8 cellular contexts compared by ENCODE assay signal in the genomic region with DNA sequence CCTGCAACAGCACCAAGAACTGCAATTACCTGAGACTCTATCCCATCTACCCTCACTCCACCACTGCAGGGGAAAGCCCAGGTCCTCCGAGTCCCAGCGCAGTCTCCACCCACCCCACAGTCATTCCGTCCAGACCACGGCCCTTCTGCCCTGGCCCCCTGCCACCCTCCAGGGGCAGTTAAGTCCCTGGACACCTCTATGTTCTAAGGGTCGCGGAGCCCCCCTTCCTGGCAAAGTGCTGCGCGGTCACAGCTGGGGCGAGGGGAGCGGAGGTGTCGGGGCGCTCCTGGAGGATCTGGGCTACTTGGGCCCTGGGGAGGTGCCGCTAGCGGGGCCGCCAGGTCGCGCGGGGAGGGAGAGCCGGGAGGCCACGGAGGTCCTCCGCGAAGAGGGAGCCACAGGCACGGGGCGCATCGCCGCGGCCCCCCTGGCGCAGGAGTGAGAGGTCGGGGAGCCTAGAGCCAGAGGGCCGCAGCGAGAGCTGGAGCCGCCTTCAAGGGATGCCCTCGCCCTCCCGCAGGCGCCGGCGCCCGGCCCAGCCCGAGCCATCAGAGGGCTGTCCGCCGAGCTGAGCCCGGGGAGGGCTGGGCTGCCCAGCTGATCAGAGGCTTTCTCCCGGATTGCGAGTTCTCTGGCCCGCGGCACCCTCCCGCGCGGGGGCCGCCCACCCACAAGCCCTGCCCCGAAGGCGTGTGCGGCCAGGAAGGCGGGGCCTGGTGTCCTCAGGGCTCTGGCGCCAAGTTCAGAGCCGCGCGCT. TPM values are rescaled to one million over a fixed set of nuclear protein-coding genes. Genes with fewer than 3 reads are reported as not detected.
A peak's percentile ranks its signal among the peaks of the same experiment; 100 is the strongest.
DNase-seq lines count a peak whose midpoint lies in the region; ATAC-seq, FAIRE-seq and TF ChIP-seq lines count a peak whose summit lies in the region.

No MANE protein-coding gene starts in this region.

- DNase-seq in D721Med (ENCODE audit: insufficient read length, low spot score), result peak; percentile 50
- peak; percentile 56 for DNase-seq in astrocyte (ENCODE audit: low read depth)
- DNase-seq in right cardiac atrium, result peak; percentile 89 to 96 (median 96)
- peak; percentile 80 for DNase-seq in prostate gland (ENCODE audit: low spot score)
- peak; percentile 70 to 81 for DNase-seq in uterus

- H4K20me1 ChIP-seq in astrocyte (ENCODE audit: insufficient read depth, low read length), result no peaks in the 10 kb centered on the region

- WGBS in right cardiac atrium, result 2% methylated on average over 58 of the region's 58 CpGs
- 4% methylated on average over 26 of the region's 58 CpGs for WGBS in prostate gland

- H3K27ac Mint-ChIP-seq in T-helper 1 cell treated with Interleukin-12 subunit alpha and Interleukin-12 subunit beta and Interleukin-4 antibody, amounts not matched to agents 30 μg/mL and 1 μg/mL, for 36 hours, result no peak overlapping the region
- H3K27ac Mint-ChIP-seq in astrocyte (ENCODE audit: unreplicated experiment), result no peak overlapping the region

- peaks cover 3% of the 10 kb centered on the region for H3K4me1 ChIP-seq in astrocyte (ENCODE audit: insufficient read depth, low read length)
- peaks cover 2% of the 10 kb centered on the region for H3K4me1 ChIP-seq in right cardiac atrium (ENCODE audit: control insufficient read depth, insufficient read depth, low read length)
- H3K4me1 ChIP-seq in prostate gland (replicated peaks), result no peaks in the 10 kb centered on the region
- H3K4me1 ChIP-seq in uterus, result peaks cover 0 to 8% of the 10 kb centered on the region in 2 donors

- H3K79me2 ChIP-seq in astrocyte (ENCODE audit: insufficient read depth, low read length), result no peaks in the 10 kb centered on the region

- H3K4me3 ChIP-seq in astrocyte (ENCODE audit: insufficient read depth, low read depth, low read length) (peak overlapping the region; percentile 17), right cardiac atrium (ENCODE audit: low read length) (peak overlapping the region; percentile 60), prostate gland (peak overlapping the region; percentile 39 to 41), uterus (peak overlapping the region; percentile 32 to 39)

- no peak for TF ChIP-seq CTCF in D721Med (IDR thresholded peaks at IDR 0.05; ENCODE audit: insufficient read depth, missing control alignments)
- TF ChIP-seq CTCF in astrocyte (IDR thresholded peaks at IDR 0.05; ENCODE audit: insufficient read depth, low read depth, low read length), result no peak
- peak in 1 of 4 experiments; percentile 31 for TF ChIP-seq CTCF in prostate gland (IDR thresholded peaks at IDR 0.05)
- peak in 1 of 4 experiments; percentile 16 for TF ChIP-seq CTCF in uterus (IDR thresholded peaks at IDR 0.05)

- H3K9ac ChIP-seq in astrocyte (ENCODE audit: low read length), result no peak overlapping the region

- H3K4me2 ChIP-seq in astrocyte (ENCODE audit: low read length), result peak overlapping the region; percentile 77

- H3K36me3 ChIP-seq in astrocyte (ENCODE audit: insufficient read depth, low read length) (no peaks in the 10 kb centered on the region), prostate gland (no peaks in the 10 kb centered on the region), uterus (no peaks in the 10 kb centered on the region)

- no peaks in the 10 kb centered on the region for H3K9me3 Mint-ChIP-seq in T-helper 1 cell treated with Interleukin-12 subunit alpha and Interleukin-12 subunit beta and Interleukin-4 antibody, amounts not matched to agents 30 μg/mL and 1 μg/mL, for 36 hours
- H3K9me3 Mint-ChIP-seq in astrocyte (ENCODE audit: unreplicated experiment), result peaks cover 4% of the 10 kb centered on the region

- TF ChIP-seq POLR2A in prostate gland (IDR thresholded peaks at IDR 0.05), result peak; percentile 37
- TF ChIP-seq POLR2A in uterus (IDR thresholded peaks at IDR 0.05), result peak in 1 of 2 donors; percentile 16

- intact Hi-C loops in right cardiac atrium (cut with DNase I), result loop anchor here in 3 of 4 donors (5.0 to 10.0 kb wide), 3 partner anchors 175 to 1100 kb away; a partner anchor contains a TSS
- intact Hi-C loops in prostate gland (cut with DNase I), result no loop called here
- intact Hi-C loops in uterus (cut with DNase I; ENCODE audit: low total_unique reads), result no loop called here

- FAIRE-seq in D721Med (lab: Jason Lieb, UNC), result no peak
- no peak for FAIRE-seq in astrocyte (lab: Jason Lieb, UNC)

- no peaks in the 10 kb centered on the region for H3K36me3 Mint-ChIP-seq in T-helper 1 cell treated with Interleukin-12 subunit alpha and Interleukin-12 subunit beta and Interleukin-4 antibody, amounts not matched to agents 30 μg/mL and 1 μg/mL, for 36 hours (ENCODE audit: low read depth)
- H3K36me3 Mint-ChIP-seq in astrocyte (ENCODE audit: low read depth, unreplicated experiment), result no peaks in the 10 kb centered on the region

- H2AFZ ChIP-seq in astrocyte (ENCODE audit: low read depth, low read length), result peak overlapping the region; percentile 52

- no peaks in the 10 kb centered on the region for H3K9me3 ChIP-seq in astrocyte (ENCODE audit: insufficient read depth, low read depth, low read length)
- H3K9me3 ChIP-seq in right cardiac atrium (ENCODE audit: control insufficient read depth, low read length), result no peaks in the 10 kb centered on the region
- H3K9me3 ChIP-seq in prostate gland, result no peaks in the 10 kb centered on the region
- no peaks in the 10 kb centered on the region for H3K9me3 ChIP-seq in uterus

- ATAC-seq in HG03175 (IDR thresholded peaks at IDR 0.05; ENCODE audit: unreplicated experiment) (peak; percentile 27), right cardiac atrium (peak; percentile 95 to 96), HG03135 (IDR thresholded peaks at IDR 0.05; ENCODE audit: unreplicated experiment) (no peak)

- peak overlapping the region; percentile 65 for H3K4me3 Mint-ChIP-seq in T-helper 1 cell treated with Interleukin-12 subunit alpha and Interleukin-12 subunit beta and Interleukin-4 antibody, amounts not matched to agents 30 μg/mL and 1 μg/mL, for 36 hours
- peak overlapping the region; percentile 77 for H3K4me3 Mint-ChIP-seq in astrocyte (ENCODE audit: unreplicated experiment)

- H3K27ac ChIP-seq in astrocyte (ENCODE audit: low read depth, low read length) (no peak overlapping the region), right cardiac atrium (ENCODE audit: low read length) (peak overlapping the region; percentile 43), prostate gland (peak overlapping the region; percentile 32 to 66), uterus (peak overlapping the region; percentile 57 to 64)

- H3K4me1 Mint-ChIP-seq in T-helper 1 cell treated with Interleukin-12 subunit alpha and Interleukin-12 subunit beta and Interleukin-4 antibody, amounts not matched to agents 30 μg/mL and 1 μg/mL, for 36 hours (ENCODE audit: low read depth), result peaks cover 20% of the 10 kb centered on the region
- peaks cover 6% of the 10 kb centered on the region for H3K4me1 Mint-ChIP-seq in astrocyte (ENCODE audit: low read depth, unreplicated experiment)

- H3K27me3 Mint-ChIP-seq in T-helper 1 cell treated with Interleukin-12 subunit alpha and Interleukin-12 subunit beta and Interleukin-4 antibody, amounts not matched to agents 30 μg/mL and 1 μg/mL, for 36 hours (ENCODE audit: low read depth), result peaks cover 38% of the 10 kb centered on the region
- H3K27me3 Mint-ChIP-seq in astrocyte (ENCODE audit: low read depth, unreplicated experiment), result peaks cover 34% of the 10 kb centered on the region

- H3K27me3 ChIP-seq in astrocyte (ENCODE audit: insufficient read depth, low read length), result peaks cover 15% of the 10 kb centered on the region
- H3K27me3 ChIP-seq in right cardiac atrium (ENCODE audit: control insufficient read depth, insufficient read depth), result no peaks in the 10 kb centered on the region
- no peaks in the 10 kb centered on the region for H3K27me3 ChIP-seq in prostate gland (replicated peaks; ENCODE audit: insufficient read depth)
- H3K27me3 ChIP-seq in uterus, result no peaks in the 10 kb centered on the region

RNA-seq across cellular contexts. Expression of a gene that starts 4.2 kb away (rescaled TPM):
- total RNA-seq in astrocyte (not detected in 2 replicates), right cardiac atrium (under 1 TPM in 1 of 4 donors, not detected in 3; 0.51 TPM), prostate gland (1 to 10 TPM in 1 of 2 donors, not detected in 1; 3.4 TPM), uterus (under 1 TPM in 1 of 4 donors, not detected in 3; 0.27 TPM)
- polyA plus RNA-seq in right cardiac atrium, result 0.68 TPM

Comparison
In these comparisons a context has a peak if more than half of its experiments do, and no peak if none do; other contexts are left out.
1. intact Hi-C loops: an anchor here in right cardiac atrium (5.0 to 10.0 kb wide); none called in prostate gland and uterus.